Comparison of ENCODE assay signal across 8 cellular contexts in the genomic region with DNA sequence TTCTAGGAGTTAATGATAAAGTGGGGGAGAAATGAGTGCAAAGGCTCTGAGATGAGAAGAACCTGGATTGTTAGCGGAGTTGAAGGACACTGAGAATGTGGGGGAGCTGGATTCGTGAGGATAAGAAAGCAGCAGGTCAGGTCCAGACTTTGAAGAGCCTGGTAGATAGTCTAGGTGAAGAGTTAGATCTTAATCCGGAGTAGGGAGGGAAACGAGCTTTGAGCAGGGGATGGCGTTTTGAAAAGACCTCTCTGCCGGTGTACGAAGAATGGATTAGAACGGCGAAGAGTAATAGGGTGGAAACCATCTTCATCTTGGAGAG. TPM values are rescaled to one million over a fixed set of nuclear protein-coding genes. Genes with fewer than 3 reads are reported as not detected.
A peak's percentile ranks its signal among the peaks of the same experiment; 100 is the strongest.
DNase-seq lines count a peak whose midpoint lies in the region; ATAC-seq and TF ChIP-seq lines count a peak whose summit lies in the region.

No MANE protein-coding gene starts in this region.

- H3K27me3 Mint-ChIP-seq in activated naive CD8-positive, alpha-beta T cell treated with anti-CD3 and anti-CD28 coated beads for 36 hours: no peaks in the 10 kb centered on the region

- H3K79me2 ChIP-seq in SK-N-SH (ENCODE audit: insufficient read depth): peaks cover 42% of the 10 kb centered on the region

- 89% methylated on average over 9 of the region's 9 CpGs for WGBS in SK-N-SH (ENCODE audit: low lambda C conversion rate)

- peak overlapping the region in 1 of 2 experiments; percentile 22; a peak in 1 of 4 replicates for H3K4me3 ChIP-seq in SK-N-SH (ENCODE audit: low read depth in 2 of 2, low read length in 1 of 2)
- H3K4me3 ChIP-seq in subcutaneous abdominal adipose tissue (ENCODE audit: low read depth in 1 of 5, low read length in 5 of 5): peak overlapping the region in 4 of 5 donors; percentile 42 to 82 (median 78)

- no peak for TF ChIP-seq CTCF in SK-N-SH (IDR thresholded peaks at IDR 0.05)

- H4K20me1 ChIP-seq in SK-N-SH (ENCODE audit: insufficient read depth): no peaks in the 10 kb centered on the region

- no peak for TF ChIP-seq RAD21 in SK-N-SH (IDR thresholded peaks at IDR 0.05; ENCODE audit: low read length)

- peaks cover 50% of the 10 kb centered on the region for H3K4me1 Mint-ChIP-seq in activated naive CD8-positive, alpha-beta T cell treated with anti-CD3 and anti-CD28 coated beads for 36 hours

- TF ChIP-seq EP300 in SK-N-SH (IDR thresholded peaks at IDR 0.05; ENCODE audit: borderline replicate concordance in 1 of 2, low read depth in 1 of 2, low read length in 1 of 2): no peak

- H3K4me2 ChIP-seq in SK-N-SH: no peak overlapping the region

- peak overlapping the region; percentile 92 for H3K27ac Mint-ChIP-seq in activated naive CD8-positive, alpha-beta T cell treated with anti-CD3 and anti-CD28 coated beads for 36 hours

- no peaks in the 10 kb centered on the region for H3K9me2 ChIP-seq in SK-N-SH

- peaks cover 7% of the 10 kb centered on the region for H3K9me3 Mint-ChIP-seq in activated naive CD8-positive, alpha-beta T cell treated with anti-CD3 and anti-CD28 coated beads for 36 hours

- DNase-seq in SK-N-SH (no peak), MV-4-11 (lab: John Stamatoyannopoulos, UW) (no peak), mesenteric fat pad (ENCODE audit: low spot score) (no peak), SKM-1 (lab: John Stamatoyannopoulos, UW; ENCODE audit: unreplicated experiment) (no peak)
- no peak for DNase-seq in activated naive CD8-positive, alpha-beta T cell treated with anti-CD3 and anti-CD28 coated beads for 36 hours

- no peak for ATAC-seq in SK-N-SH treated with all-trans-retinoic acid at 6 μM for 48 hours

- peaks cover 27% of the 10 kb centered on the region for H3K36me3 Mint-ChIP-seq in activated naive CD8-positive, alpha-beta T cell treated with anti-CD3 and anti-CD28 coated beads for 36 hours

- H3F3A ChIP-seq in SK-N-SH (replicated peaks; ENCODE audit: insufficient read depth): peaks cover 19% of the 10 kb centered on the region

- H2AFZ ChIP-seq in SK-N-SH (ENCODE audit: low read depth): peak overlapping the region; percentile 72

- H3K36me3 ChIP-seq in SK-N-SH (replicated peaks in 1 of 2; ENCODE audit: control insufficient read depth in 1 of 2, insufficient read depth in 2 of 2, low read length in 1 of 2) (peaks cover 0 to 6% of the 10 kb centered on the region in 2 experiments), subcutaneous abdominal adipose tissue (ENCODE audit: control insufficient read depth in 5 of 5, insufficient read depth in 5 of 5, low read length in 5 of 5) (peaks cover 0 to 8% (median 5%) of the 10 kb centered on the region in 5 donors)

- H3K27me3 ChIP-seq in SK-N-SH (ENCODE audit: insufficient read depth) (no peaks in the 10 kb centered on the region), layer of hippocampus (ENCODE audit: control insufficient read depth, insufficient read depth, low read length) (no peaks in the 10 kb centered on the region), subcutaneous abdominal adipose tissue (ENCODE audit: control insufficient read depth in 5 of 5, insufficient read depth in 4 of 5, low read length in 5 of 5) (no peaks in the 10 kb centered on the region)

- no peaks in the 10 kb centered on the region; the same call in 1 of the 2 replicates for H3K9me3 ChIP-seq in SK-N-SH
- no peaks in the 10 kb centered on the region for H3K9me3 ChIP-seq in subcutaneous abdominal adipose tissue (ENCODE audit: control insufficient read depth in 5 of 5, low read length in 5 of 5)

- H3K27ac ChIP-seq in SK-N-SH (ENCODE audit: low read depth in 2 of 2, low read length in 1 of 2) (peak overlapping the region; percentile 65 to 67), layer of hippocampus (ENCODE audit: low read depth, low read length) (peak overlapping the region; percentile 79), subcutaneous abdominal adipose tissue (ENCODE audit: low read depth, low read length) (peak overlapping the region; percentile 49)

- POLR2A ChIA-PET in SK-N-SH (lab: Yijun Ruan, JAX): interaction anchor here (0.6 to 2.6 kb wide), 4 partner anchors 29 to 183 kb away, joined by 3 to 36 read pairs (median 4); a partner anchor contains a TSS

- no peak overlapping the region for H3K9ac ChIP-seq in SK-N-SH
- H3K9ac ChIP-seq in subcutaneous abdominal adipose tissue (ENCODE audit: low read length in 5 of 5): peak overlapping the region in 1 of 5 donors; percentile 10

- H3K4me3 Mint-ChIP-seq in activated naive CD8-positive, alpha-beta T cell treated with anti-CD3 and anti-CD28 coated beads for 36 hours: peak overlapping the region; percentile 67

- CTCF ChIA-PET in SK-N-SH (lab: Yijun Ruan, JAX): interaction anchor here (1.8 to 2.5 kb wide), 2 partner anchors 28 to 113 kb away, joined by 9 to 12 read pairs; a partner anchor contains a TSS

- H3K4me1 ChIP-seq in SK-N-SH (ENCODE audit: control insufficient read depth in 1 of 2, insufficient read depth in 2 of 2, low read depth in 1 of 2, low read length in 1 of 2): peaks cover 12 to 20% of the 10 kb centered on the region in 2 experiments; a peak in 3 of 4 replicates
- peaks cover 22 to 65% (median 46%) of the 10 kb centered on the region in 5 donors for H3K4me1 ChIP-seq in subcutaneous abdominal adipose tissue (ENCODE audit: control insufficient read depth in 5 of 5, insufficient read depth in 5 of 5, low read length in 5 of 5)

TF ChIP-seq in SK-N-SH, 30 proteins besides CTCF, POLR2A, EP300 and RAD21:
- TF ChIP-seq, protein P1, sequence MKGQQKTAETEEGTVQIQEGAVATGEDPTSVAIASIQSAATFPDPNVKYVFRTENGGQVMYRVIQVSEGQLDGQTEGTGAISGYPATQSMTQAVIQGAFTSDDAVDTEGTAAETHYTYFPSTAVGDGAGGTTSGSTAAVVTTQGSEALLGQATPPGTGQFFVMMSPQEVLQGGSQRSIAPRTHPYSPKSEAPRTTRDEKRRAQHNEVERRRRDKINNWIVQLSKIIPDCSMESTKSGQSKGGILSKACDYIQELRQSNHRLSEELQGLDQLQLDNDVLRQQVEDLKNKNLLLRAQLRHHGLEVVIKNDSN (IDR thresholded peaks at IDR 0.05; ENCODE audit: borderline replicate concordance, low read depth): no peak
- TF ChIP-seq, protein P2, sequence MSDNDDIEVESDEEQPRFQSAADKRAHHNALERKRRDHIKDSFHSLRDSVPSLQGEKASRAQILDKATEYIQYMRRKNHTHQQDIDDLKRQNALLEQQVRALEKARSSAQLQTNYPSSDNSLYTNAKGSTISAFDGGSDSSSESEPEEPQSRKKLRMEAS (IDR thresholded peaks at IDR 0.05; ENCODE audit: low read depth): no peak
- TF ChIP-seq, protein P3, sequence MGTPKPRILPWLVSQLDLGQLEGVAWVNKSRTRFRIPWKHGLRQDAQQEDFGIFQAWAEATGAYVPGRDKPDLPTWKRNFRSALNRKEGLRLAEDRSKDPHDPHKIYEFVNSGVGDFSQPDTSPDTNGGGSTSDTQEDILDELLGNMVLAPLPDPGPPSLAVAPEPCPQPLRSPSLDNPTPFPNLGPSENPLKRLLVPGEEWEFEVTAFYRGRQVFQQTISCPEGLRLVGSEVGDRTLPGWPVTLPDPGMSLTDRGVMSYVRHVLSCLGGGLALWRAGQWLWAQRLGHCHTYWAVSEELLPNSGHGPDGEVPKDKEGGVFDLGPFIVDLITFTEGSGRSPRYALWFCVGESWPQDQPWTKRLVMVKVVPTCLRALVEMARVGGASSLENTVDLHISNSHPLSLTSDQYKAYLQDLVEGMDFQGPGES (IDR thresholded peaks at IDR 0.05; ENCODE audit: low read depth, low read length): no peak
- no peak for TF ChIP-seq POLR2AphosphoS5 (IDR thresholded peaks at IDR 0.05; ENCODE audit: low read depth, low read length)

TF ChIP-seq in SK-N-SH treated with all-trans-retinoic acid at 6 μM for 48 hours, 23 proteins besides CTCF, POLR2A, EP300 and RAD21 (continues in another document):
- no peak for TF ChIP-seq ZNF8 (CRISPR knock-in tag; IDR thresholded peaks at IDR 0.05)
- TF ChIP-seq BACH2 (CRISPR knock-in tag; IDR thresholded peaks at IDR 0.05; ENCODE audit: borderline replicate concordance): no peak
- TF ChIP-seq ZC3H10 (CRISPR knock-in tag; IDR thresholded peaks at IDR 0.05): no peak
- TF ChIP-seq TCF4 (CRISPR knock-in tag; IDR thresholded peaks at IDR 0.05; ENCODE audit: borderline replicate concordance): no peak
- TF ChIP-seq ESRRG (CRISPR knock-in tag; IDR thresholded peaks at IDR 0.05): no peak
- TF ChIP-seq, protein P4, sequence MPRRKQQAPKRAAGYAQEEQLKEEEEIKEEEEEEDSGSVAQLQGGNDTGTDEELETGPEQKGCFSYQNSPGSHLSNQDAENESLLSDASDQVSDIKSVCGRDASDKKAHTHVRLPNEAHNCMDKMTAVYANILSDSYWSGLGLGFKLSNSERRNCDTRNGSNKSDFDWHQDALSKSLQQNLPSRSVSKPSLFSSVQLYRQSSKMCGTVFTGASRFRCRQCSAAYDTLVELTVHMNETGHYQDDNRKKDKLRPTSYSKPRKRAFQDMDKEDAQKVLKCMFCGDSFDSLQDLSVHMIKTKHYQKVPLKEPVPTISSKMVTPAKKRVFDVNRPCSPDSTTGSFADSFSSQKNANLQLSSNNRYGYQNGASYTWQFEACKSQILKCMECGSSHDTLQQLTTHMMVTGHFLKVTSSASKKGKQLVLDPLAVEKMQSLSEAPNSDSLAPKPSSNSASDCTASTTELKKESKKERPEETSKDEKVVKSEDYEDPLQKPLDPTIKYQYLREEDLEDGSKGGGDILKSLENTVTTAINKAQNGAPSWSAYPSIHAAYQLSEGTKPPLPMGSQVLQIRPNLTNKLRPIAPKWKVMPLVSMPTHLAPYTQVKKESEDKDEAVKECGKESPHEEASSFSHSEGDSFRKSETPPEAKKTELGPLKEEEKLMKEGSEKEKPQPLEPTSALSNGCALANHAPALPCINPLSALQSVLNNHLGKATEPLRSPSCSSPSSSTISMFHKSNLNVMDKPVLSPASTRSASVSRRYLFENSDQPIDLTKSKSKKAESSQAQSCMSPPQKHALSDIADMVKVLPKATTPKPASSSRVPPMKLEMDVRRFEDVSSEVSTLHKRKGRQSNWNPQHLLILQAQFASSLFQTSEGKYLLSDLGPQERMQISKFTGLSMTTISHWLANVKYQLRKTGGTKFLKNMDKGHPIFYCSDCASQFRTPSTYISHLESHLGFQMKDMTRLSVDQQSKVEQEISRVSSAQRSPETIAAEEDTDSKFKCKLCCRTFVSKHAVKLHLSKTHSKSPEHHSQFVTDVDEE (CRISPR knock-in tag; IDR thresholded peaks at IDR 0.05): no peak
- TF ChIP-seq OSR1 (CRISPR knock-in tag; IDR thresholded peaks at IDR 0.05): no peak
- no peak for TF ChIP-seq ZNF565 (CRISPR knock-in tag; conservative IDR thresholded peaks at IDR 0.05; ENCODE audit: low read depth)

RNA-seq across cellular contexts. Expression of a gene that starts 0.5 kb away (rescaled TPM):
- polyA plus RNA-seq in SK-N-SH (2012; rRNA removed): 23.8 and 24.9 TPM in 2 replicates
- 26.8 and 37.3 TPM in 2 replicates for polyA plus RNA-seq in SK-N-SH (2012; cell fraction: cytosol; rRNA removed)
- polyA plus RNA-seq in SK-N-SH (2012; cell fraction: nucleus; rRNA removed): 20.1 and 21.0 TPM in 2 replicates
- 10 to 100 TPM; 50.2 to 50.6 TPM for total RNA-seq in activated naive CD8-positive, alpha-beta T cell treated with anti-CD3 and anti-CD28 coated beads for 36 hours
- 59.8 TPM for total RNA-seq in mesenteric fat pad

RNA-seq across cellular contexts. Expression of a gene that starts 29.3 kb away (rescaled TPM):
- polyA plus RNA-seq in SK-N-SH (2012; rRNA removed): 68.4 and 98.4 TPM in 2 replicates
- 48.8 and 64.8 TPM in 2 replicates for polyA plus RNA-seq in SK-N-SH (2012; cell fraction: cytosol; rRNA removed)
- 244 and 457 TPM in 2 replicates for polyA plus RNA-seq in SK-N-SH (2012; cell fraction: nucleus; rRNA removed)
- 100 to 1,000 TPM; 330 to 349 TPM for total RNA-seq in activated naive CD8-positive, alpha-beta T cell treated with anti-CD3 and anti-CD28 coated beads for 36 hours
- 269 TPM for total RNA-seq in mesenteric fat pad
